Comparison of ENCODE assay signal across 13 cellular contexts in the genomic region with DNA sequence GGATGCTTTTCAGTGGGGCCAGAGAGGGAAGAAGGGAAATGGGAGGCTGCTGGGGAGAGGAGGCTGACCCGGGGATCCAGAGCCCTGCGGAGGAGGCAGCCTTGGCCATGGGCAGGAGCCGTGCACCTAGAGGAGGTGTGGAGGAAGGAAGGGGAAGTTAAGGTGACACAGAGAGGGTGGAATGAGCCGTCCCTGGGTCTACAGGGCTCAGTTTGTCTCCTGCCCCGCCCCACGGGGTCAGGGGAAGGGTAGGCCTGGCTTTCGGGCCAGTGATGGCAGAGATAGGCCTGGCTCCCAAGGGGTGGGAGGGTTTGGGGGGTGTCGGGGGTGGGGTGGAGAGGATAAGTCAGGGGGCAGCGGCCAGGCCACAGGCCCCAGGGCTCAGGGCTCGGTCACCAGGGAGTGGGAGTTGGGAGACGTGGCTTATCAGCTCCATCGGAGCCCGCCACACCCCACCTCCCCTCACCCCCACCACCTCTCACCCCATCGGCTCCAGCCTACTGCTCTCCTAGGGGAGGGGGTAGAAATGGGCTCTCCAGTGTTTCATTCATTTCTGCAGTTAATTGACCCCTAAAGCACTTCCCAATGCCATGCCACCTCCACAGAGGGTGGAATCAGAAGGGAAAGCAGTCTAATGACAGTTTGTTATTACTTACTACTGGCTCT. TPM values are rescaled to one million over a fixed set of nuclear protein-coding genes. Genes with fewer than 3 reads are reported as not detected.
DNase-seq lines count a peak whose midpoint lies in the region; ATAC-seq and TF ChIP-seq lines count a peak whose summit lies in the region.
"Had no signal": no experiment of that assay in that cellular context is flagged by ENCODE, and none has a peak within 500 bp of the region (broad histone marks: within the 10 kb centered on the region; RNA-seq: fewer than 3 reads in every experiment).

No MANE protein-coding gene starts in this region.

- no peaks in the 10 kb centered on the region for H3K9me3 ChIP-seq in HCT116 (ENCODE audit: control insufficient read depth in 1 of 2, insufficient read depth in 1 of 2, low read depth in 1 of 2, low read length in 2 of 2)
- H3K9me3 ChIP-seq in effector memory CD4-positive, alpha-beta T cell (ENCODE audit: control insufficient read depth, low read length) = no peaks in the 10 kb centered on the region
- H3K9me3 ChIP-seq: BLaER1 treated with 17β-estradiol and CSF1 and Interleukin-3, amounts not matched to agents 10 nM and 100 nM had no signal

- no peaks in the 10 kb centered on the region; a peak in 2 of 4 replicates for H3K4me1 ChIP-seq in HCT116 (ENCODE audit: control insufficient read depth in 1 of 2, insufficient read depth in 2 of 2, low read length in 2 of 2)
- H3K4me1 ChIP-seq in effector memory CD4-positive, alpha-beta T cell (ENCODE audit: control insufficient read depth, insufficient read depth, low read length, poor library complexity, severe bottlenecking) = no peaks in the 10 kb centered on the region
- H3K4me1 ChIP-seq: BLaER1 treated with 17β-estradiol and CSF1 and Interleukin-3, amounts not matched to agents 10 nM and 100 nM had no signal

- CTCF ChIA-PET in HCT116 (lab: Charles Lee) = interaction anchor here (0.6 to 2.6 kb wide), 7 partner anchors 15 to 859 kb away, joined by 3 to 13 read pairs (median 3); partner anchors contain the start of gene SPR

- peak overlapping the region; percentile 59 for H2AFZ ChIP-seq in HCT116 (ENCODE audit: low read depth, low read length, poor library complexity, severe bottlenecking)

- RAD21 ChIA-PET in HCT116 (lab: Charles Lee; ENCODE audit: low non-redundant PET in 1 of 2, low total read pairs in 2 of 2, uncharacterized antibody in 2 of 2, unreplicated experiment in 2 of 2) = interaction anchor here in 1 of 2 experiments (0.6 kb wide), 2 partner anchors 57 to 405 kb away, joined by 3 read pairs; no protein-coding TSS in a partner anchor

- no peak for TF ChIP-seq POLR2A in HCT116 (IDR thresholded peaks at IDR 0.05; ENCODE audit: borderline replicate concordance, extremely low read depth, insufficient read depth, insufficient read length)

- no TSS peak for BruUV-seq in HCT116 (replicated peaks; lab: Mats Ljungman, UMichigan)

- no peak for TF ChIP-seq RAD21 in HCT116 (IDR thresholded peaks at IDR 0.05; ENCODE audit: low read depth)

- H3K9ac ChIP-seq in HCT116 (ENCODE audit: low read length) = no peak overlapping the region
- H3K9ac ChIP-seq: BLaER1 treated with 17β-estradiol and CSF1 and Interleukin-3, amounts not matched to agents 10 nM and 100 nM had no signal

- H3K27ac ChIP-seq in HCT116 (ENCODE audit: low read depth, low read length) = no peak overlapping the region
- no peak overlapping the region for H3K27ac ChIP-seq in effector memory CD4-positive, alpha-beta T cell (ENCODE audit: insufficient read depth, low read length, poor library complexity, severe bottlenecking)
- H3K27ac ChIP-seq: BLaER1 treated with 17β-estradiol and CSF1 and Interleukin-3, amounts not matched to agents 10 nM and 100 nM had no signal

- intact Hi-C loops in left cardiac atrium (cut with DNase I) = loop anchor here in 1 of 2 donors (2.0 kb wide), 2 partner anchors 170 to 270 kb away; no protein-coding TSS in a partner anchor
- intact Hi-C loops in Right ventricle myocardium inferior (cut with DNase I) = loop anchor here (1.0 to 5.0 kb wide), 2 partner anchors 171 to 271 kb away; no protein-coding TSS in a partner anchor
- intact Hi-C loops in HCT116 (cut with micrococcal nuclease) = loop anchor here (1.0 to 2.0 kb wide), 3 partner anchors 78 to 270 kb away; no protein-coding TSS in a partner anchor

- H4K20me1 ChIP-seq in HCT116 (ENCODE audit: insufficient read depth) = no peaks in the 10 kb centered on the region
- H4K20me1 ChIP-seq: BLaER1 treated with 17β-estradiol and CSF1 and Interleukin-3, amounts not matched to agents 10 nM and 100 nM had no signal

- ATAC-seq in left cardiac atrium = peak; percentile 5 to 11
- no peak for ATAC-seq in Right ventricle myocardium inferior
- ATAC-seq in HCT116 = no peak
- ATAC-seq in HG02885 (IDR thresholded peaks at IDR 0.05; ENCODE audit: poor library complexity, unreplicated experiment) = no peak
- ATAC-seq in GM19328 (IDR thresholded peaks at IDR 0.05; ENCODE audit: unreplicated experiment) = no peak

- H3K9me2 ChIP-seq in HCT116 (ENCODE audit: insufficient read depth) = no peaks in the 10 kb centered on the region

- H3K4me2 ChIP-seq in HCT116 (ENCODE audit: low read length) = peak overlapping the region; percentile 31; the same call in 1 of the 2 replicates
- H3K4me2 ChIP-seq: BLaER1 treated with 17β-estradiol and CSF1 and Interleukin-3, amounts not matched to agents 10 nM and 100 nM had no signal

- TF ChIP-seq CTCF in HCT116 (IDR thresholded peaks at IDR 0.05 in 2 of 3, conservative IDR thresholded peaks at IDR 0.05 in 1 of 3; ENCODE audit: borderline replicate concordance in 1 of 3, insufficient read depth in 1 of 3, low read depth in 2 of 3, low read length in 2 of 3) = no peak

- no peak for DNase-seq in left cardiac atrium
- DNase-seq in Right ventricle myocardium inferior (ENCODE audit: missing footprints) = no peak
- no peak for DNase-seq in HCT116 (ENCODE audit: low read depth, low spot score)
- peak; percentile 6 for DNase-seq in dedifferentiated amniotic fluid mesenchymal stem cell (ENCODE audit: extremely low spot score)
- peak; percentile 39 for DNase-seq in mesenteric fat pad (ENCODE audit: low spot score)
- no peak for DNase-seq in effector memory CD4-positive, alpha-beta T cell

- no peaks in the 10 kb centered on the region for H3K79me2 ChIP-seq in HCT116 (ENCODE audit: insufficient read depth, low read length)

- H3K4me3 ChIP-seq in HCT116 (replicated peaks in 1 of 2; ENCODE audit: low read depth in 1 of 2, low read length in 2 of 2) = no peak overlapping the region
- H3K4me3 ChIP-seq in effector memory CD4-positive, alpha-beta T cell (ENCODE audit: insufficient read depth, low read depth, low read length, poor library complexity, severe bottlenecking) = no peak overlapping the region
- H3K4me3 ChIP-seq: BLaER1 treated with 17β-estradiol and CSF1 and Interleukin-3, amounts not matched to agents 10 nM and 100 nM; GM12878 had no signal

- H3K36me3 ChIP-seq in HCT116 (ENCODE audit: control insufficient read depth in 1 of 2, insufficient read depth in 2 of 2, low read length in 2 of 2) = no peaks in the 10 kb centered on the region
- H3K36me3 ChIP-seq in effector memory CD4-positive, alpha-beta T cell (ENCODE audit: control insufficient read depth, insufficient read depth, low read length) = no peaks in the 10 kb centered on the region
- H3K36me3 ChIP-seq: BLaER1 treated with 17β-estradiol and CSF1 and Interleukin-3, amounts not matched to agents 10 nM and 100 nM had no signal

- POLR2A ChIA-PET in HCT116 (lab: Charles Lee) = no interaction called here

- H3K27me3 ChIP-seq in HCT116 (ENCODE audit: insufficient read depth, low read length) = no peaks in the 10 kb centered on the region
- H3K27me3 ChIP-seq in effector memory CD4-positive, alpha-beta T cell (replicated peaks; ENCODE audit: control insufficient read depth, insufficient read depth, low read length, poor library complexity, severe bottlenecking) = no peaks in the 10 kb centered on the region
- H3K27me3 ChIP-seq: BLaER1 treated with 17β-estradiol and CSF1 and Interleukin-3, amounts not matched to agents 10 nM and 100 nM had no signal

TF ChIP-seq in HCT116, 20 proteins besides CTCF, POLR2A, EP300 and RAD21 (continues in another document):
- no peak for TF ChIP-seq ELF1 (IDR thresholded peaks at IDR 0.05; ENCODE audit: borderline replicate concordance, low read depth)
- no peak for TF ChIP-seq ZFX (IDR thresholded peaks at IDR 0.05)
- TF ChIP-seq, protein P1, sequence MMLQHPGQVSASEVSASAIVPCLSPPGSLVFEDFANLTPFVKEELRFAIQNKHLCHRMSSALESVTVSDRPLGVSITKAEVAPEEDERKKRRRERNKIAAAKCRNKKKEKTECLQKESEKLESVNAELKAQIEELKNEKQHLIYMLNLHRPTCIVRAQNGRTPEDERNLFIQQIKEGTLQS (IDR thresholded peaks at IDR 0.05) = no peak
- TF ChIP-seq CEBPB (IDR thresholded peaks at IDR 0.05; ENCODE audit: low read depth) = no peak
- no peak for TF ChIP-seq ZBTB33 (IDR thresholded peaks at IDR 0.05; ENCODE audit: extremely low read depth, insufficient replicate concordance, low read length)
- no peak for TF ChIP-seq EZH2phosphoT487 (IDR thresholded peaks at IDR 0.05; ENCODE audit: borderline replicate concordance)

RNA-seq across cellular contexts. Expression of gene NOTO, which starts 39.4 kb away (rescaled TPM):
- total RNA-seq in left cardiac atrium = not detected
- total RNA-seq in Right ventricle myocardium inferior = not detected
- not detected for total RNA-seq in HCT116 (2021; ENCODE audit: unreplicated experiment)
- not detected in 2 replicates for polyA plus RNA-seq in HCT116 (2012)
- not detected for total RNA-seq in mesenteric fat pad
- total RNA-seq: CD4-positive, CD25-positive, alpha-beta regulatory T cell; G401; GM12878; IMR-90 had no signal
- polyA plus RNA-seq: CD4-positive, CD25-positive, alpha-beta regulatory T cell; GM12878; IMR-90 had no signal

RNA-seq across cellular contexts. Expression of gene RAB11FIP5, which starts 50.2 kb away (rescaled TPM):
- 10 to 100 TPM; 21.7 to 31.8 TPM for total RNA-seq in left cardiac atrium
- 19.0 TPM for total RNA-seq in Right ventricle myocardium inferior
- total RNA-seq in HCT116 (2021; ENCODE audit: unreplicated experiment) = 20.8 TPM
- 21.0 and 27.0 TPM in 2 replicates for polyA plus RNA-seq in HCT116 (2012)
- total RNA-seq in mesenteric fat pad = 28.1 TPM

RNA-seq across cellular contexts. Expression of gene SMYD5, which starts 51.1 kb away (rescaled TPM):
- total RNA-seq in left cardiac atrium (10 to 100 TPM; 14.1 to 18.2 TPM), Right ventricle myocardium inferior (16.8 TPM), HCT116 (2021; ENCODE audit: unreplicated experiment) (37.4 TPM), mesenteric fat pad (25.1 TPM)
- 29.6 and 29.7 TPM in 2 replicates for polyA plus RNA-seq in HCT116 (2012)

Comparison
In these comparisons a context has a peak if more than half of its experiments do, and no peak if none do; other contexts are left out.
1. ATAC-seq: peak in left cardiac atrium (2 of 2); none in Right ventricle myocardium inferior (single experiment), HCT116 (single experiment), HG02885 (single experiment) and GM19328 (single experiment).
2. DNase-seq: peak in dedifferentiated amniotic fluid mesenchymal stem cell (single experiment) and mesenteric fat pad (single experiment); none in left cardiac atrium (single experiment), Right ventricle myocardium inferior (single experiment), HCT116 (single experiment) and effector memory CD4-positive, alpha-beta T cell (0 of 3).